8 cellular contexts compared by ENCODE assay signal in genomic region chr19:574658-575526, GRCh38. TPM values are rescaled to one million over a fixed set of nuclear protein-coding genes. Genes with fewer than 3 reads are reported as not detected.
DNase-seq lines count a peak whose midpoint lies in the region; ATAC-seq and TF ChIP-seq lines count a peak whose summit lies in the region.

No MANE protein-coding gene starts in this region.

- H3K36me3 ChIP-seq in mesendoderm (ENCODE audit: control insufficient read depth, insufficient read depth, low read length) (no peaks in the 10 kb centered on the region), uterus (no peaks in the 10 kb centered on the region)

- H2AK5ac ChIP-seq in mesendoderm (ENCODE audit: low read length): no peak overlapping the region

- no peak overlapping the region for H2BK5ac ChIP-seq in mesendoderm (ENCODE audit: low read length)

- no peak overlapping the region for H2BK15ac ChIP-seq in mesendoderm (replicated peaks; ENCODE audit: low read depth)

- peak; percentile 68 for DNase-seq in ELF-1 (ENCODE audit: low read depth, low spot score)
- peak; percentile 73 for DNase-seq in NCI-H69 (lab: John Stamatoyannopoulos, UW)
- no peak for DNase-seq in coronary artery (ENCODE audit: low spot score)
- DNase-seq in mesendoderm: no peak
- no peak for DNase-seq in uterus
- no peak for DNase-seq in activated gamma-delta T cell treated with Interleukin-2 at 50 U/mL for 16 hours
- no peak for DNase-seq in mucosa of gallbladder (ENCODE audit: low spot score)

- no peak overlapping the region for H2BK120ac ChIP-seq in mesendoderm (ENCODE audit: low read depth, low read length)

- H4K8ac ChIP-seq in mesendoderm (ENCODE audit: low read depth, low read length): no peak overlapping the region

- H3K9ac ChIP-seq in mesendoderm (ENCODE audit: low read length): peak overlapping the region; percentile 64

- no peak overlapping the region for H3K18ac ChIP-seq in mesendoderm (ENCODE audit: low read length)

- peak overlapping the region; percentile 24 for H3K23ac ChIP-seq in mesendoderm (ENCODE audit: low read length)

- H3K4me2 ChIP-seq in mesendoderm (ENCODE audit: low read length): peak overlapping the region; percentile 46

- intact Hi-C loops in uterus (cut with DNase I; ENCODE audit: low total_unique reads): no loop called here

- peak overlapping the region; percentile 56 for H3K4me3 ChIP-seq in coronary artery
- H3K4me3 ChIP-seq in mesendoderm (ENCODE audit: low read length): no peak overlapping the region
- peak overlapping the region in 1 of 2 donors; percentile 16 for H3K4me3 ChIP-seq in uterus

- TF ChIP-seq POLR2A in uterus (IDR thresholded peaks at IDR 0.05): no peak

- H4K5ac ChIP-seq in mesendoderm (ENCODE audit: low read length): no peak overlapping the region

- H3K56ac ChIP-seq in mesendoderm (ENCODE audit: low read length): peak overlapping the region; percentile 82

- no CpG with 5 or more reads among the region's 32 CpGs for WGBS in mesendoderm (ENCODE audit: extremely low coverage, insufficient coverage, low lambda C conversion rate)

- H3K9me3 ChIP-seq in uterus: no peaks in the 10 kb centered on the region

- H3K27ac ChIP-seq in coronary artery (peak overlapping the region in 1 of 2 donors; percentile 16), mesendoderm (ENCODE audit: low read depth, low read length) (no peak overlapping the region), uterus (peak overlapping the region; percentile 47 to 49)

- H3K27me3 ChIP-seq in mesendoderm (ENCODE audit: insufficient read depth, low read length, poor library complexity) (no peaks in the 10 kb centered on the region), uterus (no peaks in the 10 kb centered on the region)

- peaks cover 7% of the 10 kb centered on the region for H3K79me1 ChIP-seq in mesendoderm (ENCODE audit: low read length)

- ATAC-seq in GM19324 (IDR thresholded peaks at IDR 0.05; ENCODE audit: low FRiP score, unreplicated experiment): no peak

- H3K4me1 ChIP-seq in mesendoderm (ENCODE audit: control insufficient read depth, low read depth, low read length) (peaks cover 5% of the 10 kb centered on the region), uterus (peaks cover 0 to 28% of the 10 kb centered on the region in 2 donors)

- no peak for TF ChIP-seq CTCF in coronary artery (IDR thresholded peaks at IDR 0.05)
- TF ChIP-seq CTCF in uterus (IDR thresholded peaks at IDR 0.05): no peak

- no peak overlapping the region for H3K4ac ChIP-seq in mesendoderm (ENCODE audit: low read depth, low read length)

- peaks cover 67% of the 10 kb centered on the region for H3K79me2 ChIP-seq in mesendoderm (ENCODE audit: control insufficient read depth, insufficient read depth, low read length)

RNA-seq across cellular contexts. Expression of gene BSG, which starts 2.5 kb away (rescaled TPM):
- 492 TPM for polyA plus RNA-seq in mesendoderm (2013, experiment 1 of 2)
- 502 TPM for polyA plus RNA-seq in mesendoderm (2013, experiment 2 of 2)
- 100 to 1,000 TPM; 211 to 305 (median 280) TPM for total RNA-seq in uterus
- total RNA-seq in mucosa of gallbladder: 480 TPM

RNA-seq across cellular contexts. Expression of gene HCN2, which starts 14.8 kb away (rescaled TPM):
- 0.79 TPM for polyA plus RNA-seq in mesendoderm (2013, experiment 1 of 2)
- 0.81 TPM for polyA plus RNA-seq in mesendoderm (2013, experiment 2 of 2)
- total RNA-seq in uterus: under 1 TPM in 1 of 4 donors, not detected in 3; 0.83 TPM
- total RNA-seq in mucosa of gallbladder: 0.40 TPM

RNA-seq across cellular contexts. Expression of gene GZMM, which starts 31.0 kb away (rescaled TPM):
- polyA plus RNA-seq in mesendoderm (2013, experiment 1 of 2): 0.13 TPM
- 0.25 TPM for polyA plus RNA-seq in mesendoderm (2013, experiment 2 of 2)
- 1 to 10 TPM in 1 of 4 donors, under 1 TPM in 1, not detected in 2; 0.62 to 1.6 TPM for total RNA-seq in uterus
- 2.7 TPM for total RNA-seq in mucosa of gallbladder

RNA-seq across cellular contexts. Expression of gene CDC34, which starts 43.3 kb away (rescaled TPM):
- polyA plus RNA-seq in mesendoderm (2013, experiment 1 of 2): 78.8 TPM
- polyA plus RNA-seq in mesendoderm (2013, experiment 2 of 2): 81.6 TPM
- total RNA-seq in uterus (100 to 1,000 TPM in 2 of 4 donors, 10 to 100 TPM in 2; 44.4 to 459 (median 101) TPM), mucosa of gallbladder (53.3 TPM)

RNA-seq across cellular contexts. Expression of gene POLRMT, which starts 58.4 kb away (rescaled TPM):
- 71.5 TPM for polyA plus RNA-seq in mesendoderm (2013, experiment 1 of 2)
- 73.0 TPM for polyA plus RNA-seq in mesendoderm (2013, experiment 2 of 2)
- total RNA-seq in uterus (10 to 100 TPM; 10.5 to 42.0 (median 24.1) TPM), mucosa of gallbladder (56.0 TPM)

Comparison
In these comparisons a context has a peak if more than half of its experiments do, and no peak if none do; other contexts are left out.
1. DNase-seq: peak in ELF-1 (single experiment) and NCI-H69 (single experiment); none in coronary artery (single experiment), mesendoderm (single experiment), uterus (0 of 2), activated gamma-delta T cell treated with Interleukin-2 at 50 U/mL for 16 hours (single experiment) and mucosa of gallbladder (single experiment).